Comparison of ENCODE assay signal across 13 cellular contexts in the genomic region with DNA sequence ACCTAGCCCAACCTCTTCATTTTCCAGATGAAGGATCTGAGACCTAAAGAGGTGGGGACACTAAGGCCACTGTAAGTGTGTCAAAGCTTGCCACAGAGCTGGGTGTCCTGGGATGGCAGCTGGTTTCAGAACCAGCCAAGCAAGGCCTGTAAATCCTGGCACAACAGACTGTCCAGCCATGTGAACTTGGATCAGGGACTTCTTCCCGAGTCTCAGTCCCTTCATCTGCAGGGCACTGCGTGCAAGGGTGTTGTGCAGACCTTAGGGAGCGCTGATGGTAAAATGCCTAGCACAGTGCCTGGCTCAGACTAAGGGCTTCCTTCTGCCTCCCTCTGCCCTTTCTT.
A peak's percentile ranks its signal among the peaks of the same experiment; 100 is the strongest.
DNase-seq lines count a peak whose midpoint lies in the region; ATAC-seq and TF ChIP-seq lines count a peak whose summit lies in the region.
"Had no signal": no experiment of that assay in that cellular context is flagged by ENCODE, and none has a peak within 500 bp of the region (broad histone marks: within the 10 kb centered on the region; RNA-seq: fewer than 3 reads in every experiment).

No MANE protein-coding gene starts in this region.

- no peaks in the 10 kb centered on the region for H3K9me2 ChIP-seq in PC-9 (ENCODE audit: insufficient read depth)

- peaks cover 48% of the 10 kb centered on the region for H3K4me1 ChIP-seq in PC-9 (replicated peaks; ENCODE audit: insufficient read depth)
- H3K4me1 ChIP-seq in esophagus muscularis mucosa, result peaks cover 22 to 32% (median 24%) of the 10 kb centered on the region in 4 donors
- peaks cover 20 to 42% of the 10 kb centered on the region in 2 donors for H3K4me1 ChIP-seq in thyroid gland
- no peaks in the 10 kb centered on the region for H3K4me1 ChIP-seq in BE2C
- H3K4me1 ChIP-seq: SJCRH30 had no signal

- H3K4me3 ChIP-seq in PC-9 (no peak overlapping the region), esophagus muscularis mucosa (no peak overlapping the region), thyroid gland (replicated peaks in 1 of 3) (no peak overlapping the region), BE2C (ENCODE audit: low read depth, low read length) (no peak overlapping the region)
- H3K4me3 ChIP-seq: SJCRH30 had no signal

- intact Hi-C loops in PC-9 (cut with micrococcal nuclease; ENCODE audit: unreplicated experiment) (loop anchor here (2.0 kb wide), 1 partner anchor 16 kb away; no protein-coding TSS in a partner anchor), esophagus muscularis mucosa (cut with DNase I) (no loop called here), thyroid gland (cut with DNase I) (no loop called here)

- H3K27me3 ChIP-seq in PC-9 (ENCODE audit: insufficient read depth, low read depth), result no peaks in the 10 kb centered on the region
- peaks cover 0 to 1% (median 0%) of the 10 kb centered on the region in 4 donors for H3K27me3 ChIP-seq in esophagus muscularis mucosa
- no peaks in the 10 kb centered on the region for H3K27me3 ChIP-seq in thyroid gland
- H3K27me3 ChIP-seq in BE2C, result no peaks in the 10 kb centered on the region

- H3K79me2 ChIP-seq in PC-9 (ENCODE audit: low read depth), result no peaks in the 10 kb centered on the region

- peak in 1 of 2 experiments; percentile 85 for DNase-seq in PC-9
- DNase-seq in esophagus muscularis mucosa (ENCODE audit: extremely low spot score), result no peak
- peak; percentile 60 for DNase-seq in mesenteric fat pad (ENCODE audit: low spot score)
- peak; percentile 23 to 44 for DNase-seq in thyroid gland
- DNase-seq in BE2C, result no peak
- no peak for DNase-seq in CD1c-positive myeloid dendritic cell (ENCODE audit: extremely low spot score)
- DNase-seq: activated naive CD8-positive, alpha-beta T cell treated with anti-CD3 and anti-CD28 coated beads, Interleukin-2, amount 50 U/mL, for 24 hours; NCI-H1694; nephron progenitor cell; SJCRH30; stimulated activated CD8-positive, alpha-beta memory T cell treated with anti-CD3 and anti-CD28 coated beads, Interleukin-4, amount 100 ng/mL, for 48 hours had no signal

- H3K9me3 ChIP-seq in PC-9 (ENCODE audit: insufficient read depth, low read depth) (0 out of 2 replicates have a peak, but pooled peaks cover 6% of the 10 kb centered on the region), esophagus muscularis mucosa (peaks cover 0 to 12% (median 5%) of the 10 kb centered on the region in 4 donors), thyroid gland (no peaks in the 10 kb centered on the region), BE2C (no peaks in the 10 kb centered on the region)
- H3K9me3 ChIP-seq: SJCRH30 had no signal

- peak overlapping the region; percentile 55 for H3K4me2 ChIP-seq in PC-9

- 88% methylated on average over 2 of the region's 3 CpGs for WGBS in esophagus muscularis mucosa
- 72 to 76% methylated on average over 3 of the region's 3 CpGs for WGBS in thyroid gland, 2 donors

- H4K20me1 ChIP-seq in PC-9 (ENCODE audit: insufficient read depth), result no peaks in the 10 kb centered on the region

- TF ChIP-seq CTCF in PC-9 (conservative IDR thresholded peaks at IDR 0.05) (no peak), esophagus muscularis mucosa (IDR thresholded peaks at IDR 0.05) (no peak), thyroid gland (IDR thresholded peaks at IDR 0.05) (no peak), BE2C (IDR thresholded peaks at IDR 0.05; ENCODE audit: low read depth, low read length) (no peak)

- ATAC-seq in GM19351 (IDR thresholded peaks at IDR 0.05; ENCODE audit: unreplicated experiment), result no peak
- no peak for ATAC-seq in GM18861 (IDR thresholded peaks at IDR 0.05; ENCODE audit: unreplicated experiment)
- ATAC-seq: activated naive CD8-positive, alpha-beta T cell treated with anti-CD3 and anti-CD28 coated beads, Interleukin-2, amount 50 U/mL, for 24 hours had no signal

- TF ChIP-seq POLR2A in esophagus muscularis mucosa (IDR thresholded peaks at IDR 0.05; ENCODE audit: low read depth) (no peak), thyroid gland (IDR thresholded peaks at IDR 0.05) (no peak)

- peaks cover 57% of the 10 kb centered on the region for H3F3A ChIP-seq in PC-9 (ENCODE audit: insufficient read depth, low read depth)

- no TSS peak for BruUV-seq in PC-9 (replicated peaks; lab: Mats Ljungman, UMichigan)

- H3K27ac ChIP-seq in PC-9, result peak overlapping the region; percentile 51
- H3K27ac ChIP-seq in esophagus muscularis mucosa (replicated peaks in 1 of 4), result peak overlapping the region; percentile 46 to 67 (median 56)
- peak overlapping the region; percentile 25 to 70 (median 63) for H3K27ac ChIP-seq in thyroid gland
- H3K27ac ChIP-seq: SJCRH30 had no signal

- no peaks in the 10 kb centered on the region for H3K36me3 ChIP-seq in PC-9 (ENCODE audit: low read depth)
- no peaks in the 10 kb centered on the region for H3K36me3 ChIP-seq in esophagus muscularis mucosa
- no peaks in the 10 kb centered on the region for H3K36me3 ChIP-seq in thyroid gland
- H3K36me3 ChIP-seq in BE2C, result no peaks in the 10 kb centered on the region
- H3K36me3 ChIP-seq: SJCRH30 had no signal

- no peak overlapping the region for H2AFZ ChIP-seq in PC-9

- CTCF ChIA-PET in PC-9 (lab: Charles Lee), result no interaction called here

- POLR2A ChIA-PET in PC-9 (lab: Charles Lee; ENCODE audit: unreplicated experiment), result interaction anchor here (0.6 to 0.7 kb wide), 2 partner anchors 9 to 147 kb away, joined by 5 to 7 read pairs; no protein-coding TSS in a partner anchor

- no peak for TF ChIP-seq EP300 in esophagus muscularis mucosa (IDR thresholded peaks at IDR 0.05)

Comparison
In these comparisons a context has a peak if more than half of its experiments do, and no peak if none do; other contexts are left out.
1. DNase-seq: peak in mesenteric fat pad (single experiment) and thyroid gland (2 of 2); none in esophagus muscularis mucosa (single experiment), BE2C (single experiment) and CD1c-positive myeloid dendritic cell (single experiment).
2. Peak in every context shown above with its lines, with median percentiles within 50 percentile points of each other: H3K27ac ChIP-seq.